ENCODE assay signal across 1 cellular context in the genomic region with DNA sequence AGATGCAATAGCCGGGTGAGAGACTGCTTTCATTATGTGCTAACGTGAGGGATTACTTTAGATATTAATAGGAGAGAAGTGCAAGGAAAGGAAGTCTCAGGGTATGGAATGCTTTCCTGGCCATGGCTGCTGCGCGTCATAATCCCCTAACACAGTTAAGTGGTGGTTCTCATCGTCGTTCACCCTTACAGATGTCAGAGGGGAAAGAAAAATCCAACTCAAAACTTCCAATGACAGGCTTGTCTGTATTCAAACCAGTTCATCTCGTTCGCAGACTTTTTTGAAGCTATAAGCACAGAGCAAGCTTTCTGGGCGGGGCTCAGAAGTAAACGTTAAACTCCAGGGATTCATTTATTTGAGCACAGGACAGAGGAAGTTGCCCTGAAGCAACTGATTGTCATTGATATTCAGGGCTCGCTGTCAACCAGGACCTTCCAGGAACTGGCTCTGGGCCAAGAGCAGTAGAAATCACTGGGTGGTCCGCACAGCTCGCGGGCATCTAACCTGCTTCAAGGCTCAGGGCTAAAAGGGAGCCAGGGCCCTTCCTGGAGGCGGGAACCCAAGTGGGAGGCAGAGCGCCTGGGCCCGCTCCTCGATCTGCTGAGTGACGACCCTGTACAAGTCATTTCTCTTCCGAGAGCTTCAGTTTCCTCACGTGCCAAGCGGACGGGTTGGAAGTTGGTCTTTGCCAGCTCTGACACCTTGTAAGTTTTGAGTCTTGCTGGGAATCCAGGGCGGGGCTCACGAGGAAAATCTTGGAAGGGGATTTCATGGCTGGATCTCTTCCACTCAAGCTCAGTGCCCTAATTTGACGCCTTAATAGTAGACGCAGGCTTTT.
TF ChIP-seq lines count a peak whose summit lies in the region.

No MANE protein-coding gene starts in this region.

TF ChIP-seq in HEK293, 187 proteins besides CTCF, POLR2A, EP300 and RAD21 (continued from another document):
- TF ChIP-seq SP3 (tag by site-specific recombination; IDR thresholded peaks at IDR 0.05) (peak; percentile 26; the same call in 1 of the 2 replicates), PATZ1 (tag by site-specific recombination; IDR thresholded peaks at IDR 0.05) (no peak), ZBTB44 (tag by site-specific recombination; IDR thresholded peaks at IDR 0.05) (peak; percentile 18; the same call in 1 of the 2 replicates), ZSCAN30 (tag by site-specific recombination; IDR thresholded peaks at IDR 0.05) (peak; percentile 15; the same call in 1 of the 2 replicates), ZIC2 (tag by site-specific recombination; IDR thresholded peaks at IDR 0.05) (peak; percentile 37), ZBTB48 (tag by site-specific recombination; IDR thresholded peaks at IDR 0.05) (0 out of 2 replicates have a peak, but pooled peaks have one; percentile 6), ZNF398 (tag by site-specific recombination; IDR thresholded peaks at IDR 0.05) (no peak), ZNF24 (tag by site-specific recombination; IDR thresholded peaks at IDR 0.05) (0 out of 2 replicates have a peak, but pooled peaks have one; percentile 13), ZNF610 (tag by site-specific recombination; IDR thresholded peaks at IDR 0.05; ENCODE audit: borderline replicate concordance) (0 out of 2 replicates have a peak, but pooled peaks have one; percentile 4)
TF ChIP-seq in HEK293: peak in this region for 17.
